In the genomic region with DNA sequence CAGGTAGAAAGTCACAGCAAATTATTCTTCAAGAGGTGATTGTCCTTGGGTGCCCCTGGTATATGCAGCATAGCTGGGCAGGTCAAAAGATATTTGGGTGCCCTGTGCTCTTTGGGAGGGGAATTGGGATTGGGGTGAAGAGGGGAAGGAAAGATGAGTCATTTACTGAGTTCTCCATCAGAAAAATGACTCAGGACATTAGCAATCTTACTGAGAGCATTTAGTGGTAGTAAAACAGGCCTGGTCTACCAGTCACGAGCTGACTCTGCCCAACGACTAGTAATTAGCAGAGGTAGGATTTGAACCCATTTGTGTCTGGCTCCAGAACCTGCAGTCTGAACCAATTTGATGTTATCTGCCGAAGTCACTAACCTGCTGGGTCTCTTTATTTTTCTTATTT, we compare ENCODE assay signal across 17 cellular contexts. TPM values are rescaled to one million over a fixed set of nuclear protein-coding genes. Genes with fewer than 3 reads are reported as not detected.
DNase-seq lines count a peak whose midpoint lies in the region; ATAC-seq and TF ChIP-seq lines count a peak whose summit lies in the region.
"Had no signal": no experiment of that assay in that cellular context is flagged by ENCODE, and none has a peak within 500 bp of the region (broad histone marks: within the 10 kb centered on the region; RNA-seq: fewer than 3 reads in every experiment).

No MANE protein-coding gene starts in this region.

- in situ Hi-C loops in ACHN (cut with HindIII; ENCODE audit: low pct_ligation_motif_present, low pct_unique_long_range_greater_than_20kb, low sequenced_read_pairs), result no loop called here

- TF ChIP-seq CTCF in RWPE2 (IDR thresholded peaks at IDR 0.05; ENCODE audit: poor library complexity, severe bottlenecking) (no peak), endodermal cell (conservative IDR thresholded peaks at IDR 0.05) (no peak)

- WGBS in endodermal cell (ENCODE audit: insufficient coverage in 1 of 2, insufficient read length in 1 of 2), 2 experiments, result 0 to 33% methylated on average over 1 to 3 of the region's 3 CpGs

- H3K36me3 ChIP-seq in RWPE2 (ENCODE audit: low read depth), result no peaks in the 10 kb centered on the region
- no peaks in the 10 kb centered on the region for H3K36me3 ChIP-seq in endodermal cell (ENCODE audit: control insufficient read depth, insufficient read depth, low read length)

- no peaks in the 10 kb centered on the region for H3K4me1 ChIP-seq in RWPE2 (ENCODE audit: insufficient read depth, poor library complexity, severe bottlenecking)
- no peaks in the 10 kb centered on the region for H3K4me1 ChIP-seq in endodermal cell (ENCODE audit: control insufficient read depth, insufficient read depth, low read length)
- H3K4me1 ChIP-seq: A549, Caco-2 had no signal

- no peaks in the 10 kb centered on the region for H3K9me3 ChIP-seq in RWPE2 (ENCODE audit: severe bottlenecking)
- no peaks in the 10 kb centered on the region for H3K9me3 ChIP-seq in endodermal cell (ENCODE audit: control insufficient read depth, low read length)
- H3K9me3 ChIP-seq: A549, Caco-2 had no signal

- ATAC-seq in RWPE2 (ENCODE audit: low read depth), result peak; percentile 49; the same call in 1 of the 3 replicates
- ATAC-seq in HG03439 (IDR thresholded peaks at IDR 0.05; ENCODE audit: unreplicated experiment), result no peak
- no peak for ATAC-seq in HG03039 (IDR thresholded peaks at IDR 0.05; ENCODE audit: unreplicated experiment)
- ATAC-seq: A549; CD8-positive, alpha-beta T cell; GM23338 had no signal

- H3K27ac ChIP-seq in RWPE2 (ENCODE audit: poor library complexity, severe bottlenecking), result no peak overlapping the region
- H3K27ac ChIP-seq in endodermal cell (ENCODE audit: low read depth, low read length), result no peak overlapping the region
- H3K27ac ChIP-seq: A549 had no signal

- H3K4me3 ChIP-seq in RWPE2 (ENCODE audit: severe bottlenecking) (no peak overlapping the region), endodermal cell (ENCODE audit: low read length) (no peak overlapping the region)
- H3K4me3 ChIP-seq: A549, GM23338 had no signal

- H3K4me1 Mint-ChIP-seq in endodermal cell, result peaks cover 1% of the 10 kb centered on the region
- H3K4me1 Mint-ChIP-seq: CD14-positive monocyte had no signal

- no peaks in the 10 kb centered on the region for H3K9me3 Mint-ChIP-seq in endodermal cell
- H3K9me3 Mint-ChIP-seq: CD8-positive, alpha-beta T cell; GM23338 had no signal

- DNase-seq in ACHN, result peak; percentile 11
- DNase-seq in ELR (ENCODE audit: low read depth), result peak; percentile 23
- no peak for DNase-seq in RWPE2 (ENCODE audit: low spot score)
- DNase-seq in endodermal cell, result peak; percentile 7
- no peak for DNase-seq in UCSD-AML1 (lab: John Stamatoyannopoulos, UW; ENCODE audit: unreplicated experiment)
- DNase-seq: Caco-2; CD8-positive, alpha-beta T cell; DMS53; H7 had no signal

- H3K27me3 ChIP-seq in RWPE2 (ENCODE audit: insufficient read depth, poor library complexity, severe bottlenecking), result peaks cover 16% of the 10 kb centered on the region
- H3K27me3 ChIP-seq in endodermal cell (ENCODE audit: control insufficient read depth, insufficient read depth, low read length, poor library complexity, severe bottlenecking), result peaks cover 34% of the 10 kb centered on the region

- no peak overlapping the region for H3K9ac ChIP-seq in endodermal cell (ENCODE audit: extremely low read depth, low read length, poor library complexity, severe bottlenecking)

- no peaks in the 10 kb centered on the region for H3K36me3 Mint-ChIP-seq in endodermal cell (ENCODE audit: low read depth)
- H3K36me3 Mint-ChIP-seq: CD14-positive monocyte; CD8-positive, alpha-beta T cell had no signal

- H3K27me3 Mint-ChIP-seq in endodermal cell (ENCODE audit: insufficient read depth), result peaks cover 52% of the 10 kb centered on the region

- no peak overlapping the region for H3K4me3 Mint-ChIP-seq in endodermal cell
- H3K4me3 Mint-ChIP-seq: CD14-positive monocyte; CD8-positive, alpha-beta T cell; GM23338; IgD-negative memory B cell had no signal

- no peak overlapping the region for H3K27ac Mint-ChIP-seq in endodermal cell
- H3K27ac Mint-ChIP-seq: CD14-positive monocyte; CD8-positive, alpha-beta T cell; GM23338; IgD-negative memory B cell had no signal

RNA-seq across cellular contexts. Expression of a gene that starts 6.0 kb away (rescaled TPM):
- total RNA-seq in endodermal cell, result 1 to 10 TPM; 1.2 TPM
- polyA plus RNA-seq in endodermal cell (2013, experiment 1 of 2), result 1.4 TPM
- 1.4 TPM for polyA plus RNA-seq in endodermal cell (2013, experiment 2 of 2)
- total RNA-seq: CD8-positive, alpha-beta T cell; HT1080 had no signal
- polyA plus RNA-seq: A549, BJ, CD14-positive monocyte, IgD-negative memory B cell had no signal

Comparison
In these comparisons a context has a peak if more than half of its experiments do, and no peak if none do; other contexts are left out.
1. DNase-seq: peak in ACHN (single experiment), ELR (single experiment) and endodermal cell (single experiment); none in RWPE2 (single experiment) and UCSD-AML1 (single experiment).